Comparison of ENCODE assay signal across 8 cellular contexts in genomic region chr12:25959069-25959961, GRCh38. TPM values are rescaled to one million over a fixed set of nuclear protein-coding genes. Genes with fewer than 3 reads are reported as not detected.
DNase-seq lines count a peak whose midpoint lies in the region; ATAC-seq and TF ChIP-seq lines count a peak whose summit lies in the region.

No MANE protein-coding gene starts in this region.

- peak; percentile 31 for ATAC-seq in GM18858 (IDR thresholded peaks at IDR 0.05; ENCODE audit: unreplicated experiment)

- H3K36me3 Mint-ChIP-seq in mesothelial cell of epicardium, result peaks cover 9% of the 10 kb centered on the region

- intact Hi-C loops in A673 (cut with micrococcal nuclease; ENCODE audit: unreplicated experiment), result no loop called here

- H3K4me1 ChIP-seq in A673 (ENCODE audit: insufficient read depth, low read length, poor library complexity, severe bottlenecking), result peaks cover 11% of the 10 kb centered on the region
- H3K4me1 ChIP-seq in HUES6 (ENCODE audit: control insufficient read depth, insufficient read depth, low read length), result peaks cover 24% of the 10 kb centered on the region; the same call in 1 of the 2 replicates
- H3K4me1 ChIP-seq in thymus (ENCODE audit: control insufficient read depth, insufficient read depth, low read length), result no peaks in the 10 kb centered on the region

- CTCF ChIA-PET in A673 (lab: Charles Lee), result interaction anchor here (0.5 kb wide), 1 partner anchor 57 kb away, joined by 3 read pairs; no protein-coding TSS in a partner anchor

- peak; percentile 59 for DNase-seq in A673 (ENCODE audit: low spot score)
- DNase-seq in activated CD4-positive, alpha-beta T cell treated with anti-CD3 and anti-CD28 coated beads, Interleukin-2, amount 50 U/mL, for 48 hours, result peak; percentile 17 to 26
- DNase-seq in epithelial cell of proximal tubule (ENCODE audit: low read depth), result no peak
- peak; percentile 28 to 61 for DNase-seq in mesothelial cell of epicardium (ENCODE audit: low spot score in 2 of 2, unreplicated experiment in 2 of 2)
- no peak for DNase-seq in HUDEP-2 (lab: John Stamatoyannopoulos, UW; ENCODE audit: unreplicated experiment in 76 of 76)

- WGBS in thymus, result under 1% methylated on average over 57 of the region's 57 CpGs

- peak overlapping the region; percentile 97 for H3K27ac Mint-ChIP-seq in mesothelial cell of epicardium

- peak overlapping the region; percentile 90 for H3K9ac ChIP-seq in HUES6 (ENCODE audit: low read length)

- H3K9me3 Mint-ChIP-seq in mesothelial cell of epicardium, result no peaks in the 10 kb centered on the region

- H3K4me3 ChIP-seq in A673 (ENCODE audit: low read depth, low read length, poor library complexity, severe bottlenecking) (peak overlapping the region; percentile 66), HUES6 (ENCODE audit: low read depth, low read length) (peak overlapping the region; percentile 91), epithelial cell of proximal tubule (ENCODE audit: low read depth, low read length) (peak overlapping the region; percentile 75), thymus (ENCODE audit: low read length) (peak overlapping the region; percentile 69)

- H3K9me3 ChIP-seq in A673 (ENCODE audit: low read depth, low read length, poor library complexity, severe bottlenecking), result no peaks in the 10 kb centered on the region
- H3K9me3 ChIP-seq in HUES6 (ENCODE audit: control insufficient read depth, insufficient read depth, low read depth, low read length), result peaks cover 5% of the 10 kb centered on the region; the same call in 1 of the 2 replicates
- H3K9me3 ChIP-seq in thymus (ENCODE audit: control insufficient read depth), result no peaks in the 10 kb centered on the region

- POLR2A ChIA-PET in A673 (lab: Charles Lee; ENCODE audit: low non-redundant PET), result no interaction called here

- no peaks in the 10 kb centered on the region for H3K27me3 Mint-ChIP-seq in mesothelial cell of epicardium (ENCODE audit: low read depth)

- H3K36me3 ChIP-seq in A673 (ENCODE audit: insufficient read depth, low read length, poor library complexity, severe bottlenecking), result no peaks in the 10 kb centered on the region
- H3K36me3 ChIP-seq in HUES6 (ENCODE audit: control insufficient read depth, insufficient read depth, low read length), result peaks cover 2% of the 10 kb centered on the region; the same call in 1 of the 2 replicates
- H3K36me3 ChIP-seq in thymus (ENCODE audit: control insufficient read depth, insufficient read depth), result no peaks in the 10 kb centered on the region

- H3K27ac ChIP-seq in A673 (ENCODE audit: low read depth, low read length, poor library complexity, severe bottlenecking) (no peak overlapping the region), HUES6 (ENCODE audit: low read depth, low read length) (peak overlapping the region; percentile 76), thymus (ENCODE audit: low read depth) (peak overlapping the region; percentile 81)

- BruUV-seq in A673 (replicated peaks; lab: Mats Ljungman, UMichigan), result no TSS peak

- TF ChIP-seq CTCF in A673 (conservative IDR thresholded peaks at IDR 0.05; ENCODE audit: low read depth, low read length) (no peak), epithelial cell of proximal tubule (conservative IDR thresholded peaks at IDR 0.05; ENCODE audit: low read depth, low read length) (peak; percentile 24), mesothelial cell of epicardium (IDR thresholded peaks at IDR 0.05; ENCODE audit: unreplicated experiment) (no peak)

- peak overlapping the region; percentile 96 for H3K4me3 Mint-ChIP-seq in mesothelial cell of epicardium

- H3K4me1 Mint-ChIP-seq in mesothelial cell of epicardium, result peaks cover 36% of the 10 kb centered on the region

- H3K27me3 ChIP-seq in A673 (replicated peaks; ENCODE audit: insufficient read depth, low read depth, low read length, poor library complexity) (no peaks in the 10 kb centered on the region), HUES6 (ENCODE audit: control insufficient read depth, insufficient read depth, low read length) (no peaks in the 10 kb centered on the region), thymus (ENCODE audit: control insufficient read depth, insufficient read depth) (peaks cover 19% of the 10 kb centered on the region)

RNA-seq across cellular contexts. Expression of gene RASSF8, which starts 0.8 kb away (rescaled TPM):
- total RNA-seq in A673 (2021) (19.8 and 23.1 TPM in 2 replicates), epithelial cell of proximal tubule (19.4 and 29.6 TPM in 2 replicates), mesothelial cell of epicardium (60.6 to 62.8 TPM (median 61.8 TPM) in 3 replicates)
- polyA plus RNA-seq in thymus, result 15.3 TPM

Comparison
In these comparisons a context has a peak if more than half of its experiments do, and no peak if none do; other contexts are left out.
1. DNase-seq: peak in A673 (single experiment), activated CD4-positive, alpha-beta T cell treated with anti-CD3 and anti-CD28 coated beads, Interleukin-2, amount 50 U/mL, for 48 hours (2 of 2) and mesothelial cell of epicardium (2 of 2); none in epithelial cell of proximal tubule (single experiment) and HUDEP-2 (0 of 76).
2. Peak in every context shown above with its lines, with median percentiles within 50 percentile points of each other: H3K4me3 ChIP-seq.